In the genomic region with DNA sequence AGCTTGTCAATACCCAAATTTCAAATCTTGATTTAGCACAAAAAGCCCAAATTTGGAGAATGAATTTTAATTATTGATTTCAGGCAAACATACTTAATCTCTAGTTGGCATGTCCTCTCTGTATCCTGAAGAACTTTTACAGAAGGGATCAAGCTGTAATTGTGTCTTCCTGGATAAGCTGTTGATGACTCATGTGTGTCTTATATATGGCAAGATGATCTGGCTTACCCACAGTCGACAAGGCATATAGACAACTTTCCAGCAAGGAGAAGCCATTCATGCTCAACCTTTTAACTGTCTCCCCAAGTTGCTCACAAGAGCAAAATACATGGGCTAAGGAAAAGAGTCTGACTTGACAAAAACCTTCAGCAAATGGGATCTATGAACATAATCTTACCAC, we compare ENCODE assay signal across 12 cellular contexts.
DNase-seq lines count a peak whose midpoint lies in the region; ATAC-seq lines count a peak whose summit lies in the region.
"Had no signal": no experiment of that assay in that cellular context is flagged by ENCODE, and none has a peak within 500 bp of the region (broad histone marks: within the 10 kb centered on the region; RNA-seq: fewer than 3 reads in every experiment).

No MANE protein-coding gene starts in this region.

- no peak for ATAC-seq in HG03139 (IDR thresholded peaks at IDR 0.05; ENCODE audit: unreplicated experiment)

- DNase-seq in ELR (ENCODE audit: low read depth), result peak; percentile 15
- peak; percentile 22 for DNase-seq in HCEC 1CT
- DNase-seq in RPMI7951 (ENCODE audit: low read depth), result peak; percentile 40
- peak; percentile 5 for DNase-seq in foreskin melanocyte
- no peak for DNase-seq in effector CD8-positive, alpha-beta T cell (lab: John Stamatoyannopoulos, UW)
- no peak for DNase-seq in SHP77 (lab: John Stamatoyannopoulos, UW)
- DNase-seq: BE2C; CD4-positive, alpha-beta memory T cell; DMS79 treated with DMSO at 0.1 percent for 48 hours; EL; GF-D8 had no signal

Comparison
In these comparisons a context has a peak if more than half of its experiments do, and no peak if none do; other contexts are left out.
1. DNase-seq: peak in ELR (single experiment), HCEC 1CT (single experiment), RPMI7951 (single experiment) and foreskin melanocyte (single experiment); none in effector CD8-positive, alpha-beta T cell (single experiment) and SHP77 (0 of 2).